Comparison of ENCODE assay signal across 12 cellular contexts in the genomic region with DNA sequence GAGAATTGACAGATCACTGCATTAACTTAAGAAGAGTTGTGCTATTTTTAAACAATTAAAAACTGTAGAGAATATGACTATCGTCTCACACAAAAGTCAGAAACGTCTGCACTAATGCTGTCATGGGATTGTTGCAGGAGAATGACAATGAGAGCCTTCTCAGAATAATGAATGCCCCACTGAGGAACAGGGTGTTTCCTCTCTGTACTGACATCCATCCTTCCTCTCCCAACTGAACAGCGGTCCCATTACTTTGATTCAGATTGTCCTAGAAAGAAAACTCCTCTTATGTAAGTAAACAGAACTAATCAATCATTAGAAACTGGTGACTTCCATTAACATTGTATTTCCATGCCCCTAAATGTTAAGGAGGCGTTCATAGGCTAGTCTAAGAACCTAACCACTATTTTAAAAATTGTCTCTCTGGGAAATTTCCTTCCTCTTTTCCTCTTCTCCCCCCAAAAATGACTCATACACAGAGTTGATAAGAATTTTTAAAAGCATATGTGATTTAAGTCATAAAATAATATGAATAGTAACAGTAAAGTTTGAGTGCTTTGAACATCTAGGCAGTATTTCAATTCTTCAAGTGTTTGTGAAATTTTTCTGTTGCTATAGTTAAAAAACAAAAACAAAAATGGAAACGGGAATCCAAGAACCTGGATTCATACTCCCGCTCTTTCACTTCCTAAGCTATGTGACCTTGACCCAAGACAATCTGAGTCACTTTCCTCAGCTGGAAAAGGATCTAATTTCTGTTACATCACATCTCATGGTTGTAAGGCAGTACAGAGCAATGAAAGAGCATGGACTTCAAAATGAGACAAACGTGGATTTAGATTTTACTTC. TPM values are rescaled to one million over a fixed set of nuclear protein-coding genes. Genes with fewer than 3 reads are reported as not detected.
DNase-seq lines count a peak whose midpoint lies in the region; ATAC-seq, FAIRE-seq and TF ChIP-seq lines count a peak whose summit lies in the region.
"Had no signal": no experiment of that assay in that cellular context is flagged by ENCODE, and none has a peak within 500 bp of the region (broad histone marks: within the 10 kb centered on the region; RNA-seq: fewer than 3 reads in every experiment).

No MANE protein-coding gene starts in this region.

- H3K9me3 Mint-ChIP-seq in MCF 10A (ENCODE audit: unreplicated experiment) (no peaks in the 10 kb centered on the region), astrocyte (ENCODE audit: unreplicated experiment) (peaks cover 1% of the 10 kb centered on the region)

- H3K36me3 Mint-ChIP-seq in MCF 10A (ENCODE audit: insufficient read depth, unreplicated experiment) (no peaks in the 10 kb centered on the region), astrocyte (ENCODE audit: low read depth, unreplicated experiment) (no peaks in the 10 kb centered on the region)
- H3K36me3 Mint-ChIP-seq: activated CD8-positive, alpha-beta memory T cell treated with anti-CD3 and anti-CD28 coated beads, Interleukin-2, amount 10 ng/mL, durations not matched to agents 7 days and 5 days had no signal

- CTCF ChIA-PET in MCF 10A (lab: Yijun Ruan, JAX), result no interaction called here

- H3K4me2 ChIP-seq in astrocyte (ENCODE audit: low read length), result peak overlapping the region; percentile 8

- H3K36me3 ChIP-seq in breast epithelium, result no peaks in the 10 kb centered on the region
- H3K36me3 ChIP-seq in astrocyte (ENCODE audit: insufficient read depth, low read length), result no peaks in the 10 kb centered on the region
- H3K36me3 ChIP-seq in aorta (ENCODE audit: control insufficient read depth in 1 of 2, insufficient read depth in 2 of 2, low read length in 1 of 2), result no peaks in the 10 kb centered on the region
- H3K36me3 ChIP-seq: prostate gland had no signal

- H3K9ac ChIP-seq in astrocyte (ENCODE audit: low read length), result no peak overlapping the region

- H3K27me3 Mint-ChIP-seq in MCF 10A (ENCODE audit: insufficient read depth, unreplicated experiment) (no peaks in the 10 kb centered on the region), astrocyte (ENCODE audit: low read depth, unreplicated experiment) (peaks cover 2% of the 10 kb centered on the region)
- H3K27me3 Mint-ChIP-seq: activated CD8-positive, alpha-beta memory T cell treated with anti-CD3 and anti-CD28 coated beads, Interleukin-2, amount 10 ng/mL, durations not matched to agents 7 days and 5 days had no signal

- no TSS peak for BruUV-seq in MCF 10A (replicated peaks; lab: Mats Ljungman, UMichigan)

- H3K79me2 ChIP-seq in astrocyte (ENCODE audit: insufficient read depth, low read length), result no peaks in the 10 kb centered on the region

- FAIRE-seq in astrocyte (lab: Jason Lieb, UNC), result peak; percentile 68

- H3K4me3 Mint-ChIP-seq in MCF 10A (ENCODE audit: unreplicated experiment), result no peak overlapping the region
- no peak overlapping the region for H3K4me3 Mint-ChIP-seq in astrocyte (ENCODE audit: unreplicated experiment)
- H3K4me3 Mint-ChIP-seq: activated CD8-positive, alpha-beta memory T cell treated with anti-CD3 and anti-CD28 coated beads, Interleukin-2, amount 10 ng/mL, durations not matched to agents 7 days and 5 days had no signal

- no peak for TF ChIP-seq POLR2A in breast epithelium (IDR thresholded peaks at IDR 0.05)

- H3K9me3 ChIP-seq in breast epithelium (no peaks in the 10 kb centered on the region), astrocyte (ENCODE audit: insufficient read depth, low read depth, low read length) (no peaks in the 10 kb centered on the region), aorta (ENCODE audit: control insufficient read depth, low read length) (no peaks in the 10 kb centered on the region)
- H3K9me3 ChIP-seq: prostate gland had no signal

- intact Hi-C loops in MCF 10A (cut with micrococcal nuclease) (no loop called here), breast epithelium (cut with DNase I; ENCODE audit: low total_unique reads) (no loop called here), aorta (cut with DNase I) (no loop called here)

- POLR2A ChIA-PET in MCF 10A (lab: Yijun Ruan, JAX), result interaction anchor here (0.9 to 1.1 kb wide), 2 partner anchors 10 to 19 kb away, joined by 3 read pairs; no protein-coding TSS in a partner anchor

- no peaks in the 10 kb centered on the region for H3K4me1 Mint-ChIP-seq in MCF 10A (ENCODE audit: insufficient read depth, unreplicated experiment)
- H3K4me1 Mint-ChIP-seq in astrocyte (ENCODE audit: low read depth, unreplicated experiment), result peaks cover 19% of the 10 kb centered on the region
- H3K4me1 Mint-ChIP-seq: activated CD8-positive, alpha-beta memory T cell treated with anti-CD3 and anti-CD28 coated beads, Interleukin-2, amount 10 ng/mL, durations not matched to agents 7 days and 5 days had no signal

- no peak overlapping the region for H3K27ac ChIP-seq in breast epithelium
- peak overlapping the region; percentile 64 for H3K27ac ChIP-seq in astrocyte (ENCODE audit: low read depth, low read length)
- no peak overlapping the region for H3K27ac ChIP-seq in aorta (ENCODE audit: low read depth in 1 of 2, low read length in 2 of 2)
- H3K27ac ChIP-seq: prostate gland, SK-N-MC had no signal

- no peaks in the 10 kb centered on the region for H3K4me1 ChIP-seq in breast epithelium
- H3K4me1 ChIP-seq in astrocyte (ENCODE audit: insufficient read depth, low read length), result peaks cover 9% of the 10 kb centered on the region
- H3K4me1 ChIP-seq in aorta (ENCODE audit: control insufficient read depth in 1 of 2, insufficient read depth in 2 of 2, low read length in 2 of 2), result no peaks in the 10 kb centered on the region
- H3K4me1 ChIP-seq: prostate gland had no signal

- no peak overlapping the region for H2AFZ ChIP-seq in astrocyte (ENCODE audit: low read depth, low read length)

- TF ChIP-seq CTCF in MCF 10A (IDR thresholded peaks at IDR 0.05; ENCODE audit: unreplicated experiment) (no peak), breast epithelium (IDR thresholded peaks at IDR 0.05) (no peak), astrocyte (IDR thresholded peaks at IDR 0.05; ENCODE audit: insufficient read depth, low read depth, low read length) (no peak)

- 58% methylated on average over 7 of the region's 7 CpGs for WGBS in aorta, 2 donors

- DNase-seq in MCF 10A (ENCODE audit: unreplicated experiment), result peak; percentile 74
- DNase-seq in breast epithelium (ENCODE audit: low spot score in 2 of 2), result no peak
- DNase-seq in astrocyte (ENCODE audit: low read depth), result peak; percentile 90
- DNase-seq in iris pigment epithelial cell (ENCODE audit: low read depth), result peak; percentile 86
- no peak for DNase-seq in aorta
- no peak for DNase-seq in stimulated activated CD4-positive, alpha-beta T cell treated with anti-CD3 and anti-CD28 coated beads, Interleukin-4, amount 100 ng/mL, for 24 hours
- no peak for DNase-seq in activated CD8-positive, alpha-beta memory T cell treated with anti-CD3 and anti-CD28 coated beads, Interleukin-2, amount 50 U/mL, for 4 hours
- DNase-seq: activated CD8-positive, alpha-beta memory T cell treated with anti-CD3 and anti-CD28 coated beads, Interleukin-2, amount 10 ng/mL, durations not matched to agents 7 days and 5 days; NCI-H1694 treated with DMSO at 0.1 percent for 48 hours had no signal

- H3K27me3 ChIP-seq in breast epithelium (no peaks in the 10 kb centered on the region), astrocyte (ENCODE audit: insufficient read depth, low read length) (no peaks in the 10 kb centered on the region), aorta (ENCODE audit: control insufficient read depth in 1 of 2, insufficient read depth in 2 of 2, low read length in 1 of 2) (no peaks in the 10 kb centered on the region)

- H3K27ac Mint-ChIP-seq in MCF 10A (ENCODE audit: low read depth, unreplicated experiment) (no peak overlapping the region), astrocyte (ENCODE audit: unreplicated experiment) (peak overlapping the region; percentile 74)
- H3K27ac Mint-ChIP-seq: activated CD8-positive, alpha-beta memory T cell treated with anti-CD3 and anti-CD28 coated beads, Interleukin-2, amount 10 ng/mL, durations not matched to agents 7 days and 5 days had no signal

- H4K20me1 ChIP-seq in astrocyte (ENCODE audit: insufficient read depth, low read length), result no peaks in the 10 kb centered on the region

- ATAC-seq in aorta (ENCODE audit: low FRiP score), result peak; percentile 73
- no peak for ATAC-seq in HG03457 (IDR thresholded peaks at IDR 0.05; ENCODE audit: unreplicated experiment)
- ATAC-seq: activated CD8-positive, alpha-beta memory T cell treated with anti-CD3 and anti-CD28 coated beads, Interleukin-2, amount 10 ng/mL, durations not matched to agents 7 days and 5 days had no signal

- H3K4me3 ChIP-seq in breast epithelium, result no peak overlapping the region
- H3K4me3 ChIP-seq in astrocyte (ENCODE audit: insufficient read depth, low read depth, low read length), result no peak overlapping the region
- H3K4me3 ChIP-seq in aorta (ENCODE audit: low read length in 2 of 2), result no peak overlapping the region
- H3K4me3 ChIP-seq: prostate gland, SK-N-MC had no signal

RNA-seq across cellular contexts. Expression of gene MACC1, which starts 12.7 kb away (rescaled TPM):
- total RNA-seq in MCF 10A (2022) (0.02 and 0.14 TPM in 2 replicates), breast epithelium (10 to 100 TPM in 2 of 3 donors, under 1 TPM in 1; 0.32 to 39.4 (median 19.3) TPM), astrocyte (0.19 and 2.0 TPM in 2 replicates), aorta (1 to 10 TPM in 1 of 2 donors, under 1 TPM in 1; 0.69 to 1.7 TPM)
- polyA plus RNA-seq in aorta, result 1 to 10 TPM in 1 of 2 donors, not detected in 1; 3.0 TPM

Comparison
In these comparisons a context has a peak if more than half of its experiments do, and no peak if none do; other contexts are left out.
1. DNase-seq: peak in MCF 10A (single experiment), astrocyte (single experiment) and iris pigment epithelial cell (single experiment); none in breast epithelium (0 of 2), aorta (0 of 2), stimulated activated CD4-positive, alpha-beta T cell treated with anti-CD3 and anti-CD28 coated beads, Interleukin-4, amount 100 ng/mL, for 24 hours (single experiment) and activated CD8-positive, alpha-beta memory T cell treated with anti-CD3 and anti-CD28 coated beads, Interleukin-2, amount 50 U/mL, for 4 hours (single experiment).